Comparison of ENCODE assay signal across 1 cellular context in the genomic region with DNA sequence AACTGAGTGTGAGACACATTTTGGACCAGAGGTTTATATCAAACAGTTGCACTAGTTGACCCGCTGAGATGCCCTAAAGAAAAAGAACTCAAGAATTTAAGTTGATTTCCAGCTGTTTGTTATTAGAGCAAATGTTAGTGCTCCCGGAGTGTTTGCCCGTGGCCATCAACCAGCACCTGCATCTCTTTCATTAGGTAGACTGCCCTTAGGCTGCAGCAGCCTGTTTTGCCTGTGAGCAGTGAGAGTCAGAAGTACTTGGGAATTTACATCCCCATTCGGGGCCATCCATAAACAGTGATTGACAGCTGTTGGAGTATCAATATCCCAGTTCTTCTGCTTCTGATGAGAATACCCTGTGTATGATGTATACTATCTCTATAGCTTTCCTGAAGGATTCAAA.
TF ChIP-seq lines count a peak whose summit lies in the region.

No MANE protein-coding gene starts in this region.

TF ChIP-seq in GM23338, 12 proteins besides CTCF, POLR2A, EP300 and RAD21 (continued from another document):
- TF ChIP-seq, protein P1, sequence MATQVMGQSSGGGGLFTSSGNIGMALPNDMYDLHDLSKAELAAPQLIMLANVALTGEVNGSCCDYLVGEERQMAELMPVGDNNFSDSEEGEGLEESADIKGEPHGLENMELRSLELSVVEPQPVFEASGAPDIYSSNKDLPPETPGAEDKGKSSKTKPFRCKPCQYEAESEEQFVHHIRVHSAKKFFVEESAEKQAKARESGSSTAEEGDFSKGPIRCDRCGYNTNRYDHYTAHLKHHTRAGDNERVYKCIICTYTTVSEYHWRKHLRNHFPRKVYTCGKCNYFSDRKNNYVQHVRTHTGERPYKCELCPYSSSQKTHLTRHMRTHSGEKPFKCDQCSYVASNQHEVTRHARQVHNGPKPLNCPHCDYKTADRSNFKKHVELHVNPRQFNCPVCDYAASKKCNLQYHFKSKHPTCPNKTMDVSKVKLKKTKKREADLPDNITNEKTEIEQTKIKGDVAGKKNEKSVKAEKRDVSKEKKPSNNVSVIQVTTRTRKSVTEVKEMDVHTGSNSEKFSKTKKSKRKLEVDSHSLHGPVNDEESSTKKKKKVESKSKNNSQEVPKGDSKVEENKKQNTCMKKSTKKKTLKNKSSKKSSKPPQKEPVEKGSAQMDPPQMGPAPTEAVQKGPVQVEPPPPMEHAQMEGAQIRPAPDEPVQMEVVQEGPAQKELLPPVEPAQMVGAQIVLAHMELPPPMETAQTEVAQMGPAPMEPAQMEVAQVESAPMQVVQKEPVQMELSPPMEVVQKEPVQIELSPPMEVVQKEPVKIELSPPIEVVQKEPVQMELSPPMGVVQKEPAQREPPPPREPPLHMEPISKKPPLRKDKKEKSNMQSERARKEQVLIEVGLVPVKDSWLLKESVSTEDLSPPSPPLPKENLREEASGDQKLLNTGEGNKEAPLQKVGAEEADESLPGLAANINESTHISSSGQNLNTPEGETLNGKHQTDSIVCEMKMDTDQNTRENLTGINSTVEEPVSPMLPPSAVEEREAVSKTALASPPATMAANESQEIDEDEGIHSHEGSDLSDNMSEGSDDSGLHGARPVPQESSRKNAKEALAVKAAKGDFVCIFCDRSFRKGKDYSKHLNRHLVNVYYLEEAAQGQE (IDR thresholded peaks at IDR 0.05; ENCODE audit: unreplicated experiment), result no peak
- TF ChIP-seq, protein P2, sequence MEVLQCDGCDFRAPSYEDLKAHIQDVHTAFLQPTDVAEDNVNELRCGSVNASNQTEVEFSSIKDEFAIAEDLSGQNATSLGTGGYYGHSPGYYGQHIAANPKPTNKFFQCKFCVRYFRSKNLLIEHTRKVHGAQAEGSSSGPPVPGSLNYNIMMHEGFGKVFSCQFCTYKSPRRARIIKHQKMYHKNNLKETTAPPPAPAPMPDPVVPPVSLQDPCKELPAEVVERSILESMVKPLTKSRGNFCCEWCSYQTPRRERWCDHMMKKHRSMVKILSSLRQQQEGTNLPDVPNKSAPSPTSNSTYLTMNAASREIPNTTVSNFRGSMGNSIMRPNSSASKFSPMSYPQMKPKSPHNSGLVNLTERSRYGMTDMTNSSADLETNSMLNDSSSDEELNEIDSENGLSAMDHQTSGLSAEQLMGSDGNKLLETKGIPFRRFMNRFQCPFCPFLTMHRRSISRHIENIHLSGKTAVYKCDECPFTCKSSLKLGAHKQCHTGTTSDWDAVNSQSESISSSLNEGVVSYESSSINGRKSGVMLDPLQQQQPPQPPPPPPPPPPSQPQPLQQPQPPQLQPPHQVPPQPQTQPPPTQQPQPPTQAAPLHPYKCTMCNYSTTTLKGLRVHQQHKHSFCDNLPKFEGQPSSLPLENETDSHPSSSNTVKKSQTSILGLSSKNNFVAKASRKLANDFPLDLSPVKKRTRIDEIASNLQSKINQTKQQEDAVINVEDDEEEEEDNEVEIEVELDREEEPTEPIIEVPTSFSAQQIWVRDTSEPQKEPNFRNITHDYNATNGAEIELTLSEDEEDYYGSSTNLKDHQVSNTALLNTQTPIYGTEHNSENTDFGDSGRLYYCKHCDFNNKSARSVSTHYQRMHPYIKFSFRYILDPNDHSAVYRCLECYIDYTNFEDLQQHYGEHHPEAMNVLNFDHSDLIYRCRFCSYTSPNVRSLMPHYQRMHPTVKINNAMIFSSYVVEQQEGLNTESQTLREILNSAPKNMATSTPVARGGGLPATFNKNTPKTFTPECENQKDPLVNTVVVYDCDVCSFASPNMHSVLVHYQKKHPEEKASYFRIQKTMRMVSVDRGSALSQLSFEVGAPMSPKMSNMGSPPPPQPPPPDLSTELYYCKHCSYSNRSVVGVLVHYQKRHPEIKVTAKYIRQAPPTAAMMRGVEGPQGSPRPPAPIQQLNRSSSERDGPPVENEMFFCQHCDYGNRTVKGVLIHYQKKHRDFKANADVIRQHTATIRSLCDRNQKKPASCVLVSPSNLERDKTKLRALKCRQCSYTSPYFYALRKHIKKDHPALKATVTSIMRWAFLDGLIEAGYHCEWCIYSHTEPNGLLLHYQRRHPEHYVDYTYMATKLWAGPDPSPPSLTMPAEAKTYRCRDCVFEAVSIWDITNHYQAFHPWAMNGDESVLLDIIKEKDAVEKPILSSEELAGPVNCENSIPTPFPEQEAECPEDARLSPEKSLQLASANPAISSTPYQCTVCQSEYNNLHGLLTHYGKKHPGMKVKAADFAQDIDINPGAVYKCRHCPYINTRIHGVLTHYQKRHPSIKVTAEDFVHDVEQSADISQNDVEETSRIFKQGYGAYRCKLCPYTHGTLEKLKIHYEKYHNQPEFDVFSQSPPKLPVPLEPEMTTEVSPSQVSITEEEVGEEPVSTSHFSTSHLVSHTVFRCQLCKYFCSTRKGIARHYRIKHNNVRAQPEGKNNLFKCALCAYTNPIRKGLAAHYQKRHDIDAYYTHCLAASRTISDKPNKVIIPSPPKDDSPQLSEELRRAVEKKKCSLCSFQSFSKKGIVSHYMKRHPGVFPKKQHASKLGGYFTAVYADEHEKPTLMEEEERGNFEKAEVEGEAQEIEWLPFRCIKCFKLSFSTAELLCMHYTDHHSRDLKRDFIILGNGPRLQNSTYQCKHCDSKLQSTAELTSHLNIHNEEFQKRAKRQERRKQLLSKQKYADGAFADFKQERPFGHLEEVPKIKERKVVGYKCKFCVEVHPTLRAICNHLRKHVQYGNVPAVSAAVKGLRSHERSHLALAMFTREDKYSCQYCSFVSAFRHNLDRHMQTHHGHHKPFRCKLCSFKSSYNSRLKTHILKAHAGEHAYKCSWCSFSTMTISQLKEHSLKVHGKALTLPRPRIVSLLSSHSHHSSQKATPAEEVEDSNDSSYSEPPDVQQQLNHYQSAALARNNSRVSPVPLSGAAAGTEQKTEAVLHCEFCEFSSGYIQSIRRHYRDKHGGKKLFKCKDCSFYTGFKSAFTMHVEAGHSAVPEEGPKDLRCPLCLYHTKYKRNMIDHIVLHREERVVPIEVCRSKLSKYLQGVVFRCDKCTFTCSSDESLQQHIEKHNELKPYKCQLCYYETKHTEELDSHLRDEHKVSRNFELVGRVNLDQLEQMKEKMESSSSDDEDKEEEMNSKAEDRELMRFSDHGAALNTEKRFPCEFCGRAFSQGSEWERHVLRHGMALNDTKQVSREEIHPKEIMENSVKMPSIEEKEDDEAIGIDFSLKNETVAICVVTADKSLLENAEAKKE (CRISPR knock-in tag; IDR thresholded peaks at IDR 0.05), result no peak
